ENCODE assay signal across 8 cellular contexts in genomic region chr15:101652783-101653430, GRCh38. TPM values are rescaled to one million over a fixed set of nuclear protein-coding genes. Genes with fewer than 3 reads are reported as not detected.
A peak's percentile ranks its signal among the peaks of the same experiment; 100 is the strongest.
DNase-seq lines count a peak whose midpoint lies in the region; TF ChIP-seq lines count a peak whose summit lies in the region.

No MANE protein-coding gene starts in this region.

- TF ChIP-seq POLR2A in lower leg skin (IDR thresholded peaks at IDR 0.05) (no peak), testis (IDR thresholded peaks at IDR 0.05) (no peak)

- TF ChIP-seq CTCF in OCI-LY1 (IDR thresholded peaks at IDR 0.05; ENCODE audit: low read length) (no peak), cardiac fibroblast (IDR thresholded peaks at IDR 0.05; ENCODE audit: low read depth, low read length) (no peak), lower leg skin (IDR thresholded peaks at IDR 0.05) (no peak), testis (IDR thresholded peaks at IDR 0.05) (no peak)

- intact Hi-C loops in lower leg skin (cut with DNase I; ENCODE audit: low total_unique reads) (no loop called here), testis (cut with DNase I; ENCODE audit: low total_unique reads) (no loop called here)

- H3K27ac ChIP-seq in OCI-LY1 (ENCODE audit: low read depth, low read length, poor library complexity, severe bottlenecking) (peak overlapping the region; percentile 65), testis (peak overlapping the region; percentile 89 to 92)

- H3K27me3 ChIP-seq in OCI-LY1 (ENCODE audit: insufficient read depth, low read length) (no peaks in the 10 kb centered on the region), testis (no peaks in the 10 kb centered on the region)

- H4K20me1 ChIP-seq in OCI-LY1 (ENCODE audit: insufficient read depth, low read length): 0 out of 2 replicates have a peak, but pooled peaks cover 5% of the 10 kb centered on the region

- H3K9me3 ChIP-seq in ES-I3 (ENCODE audit: control insufficient read depth, insufficient read depth, low read length) (no peaks in the 10 kb centered on the region), OCI-LY1 (ENCODE audit: low read length) (no peaks in the 10 kb centered on the region), testis (no peaks in the 10 kb centered on the region)

- WGBS in lower leg skin, 2 donors: 20 to 25% methylated on average over 37 to 42 of the region's 42 CpGs
- 31 to 35% methylated on average over 31 to 42 of the region's 42 CpGs for whole genome bisulfite sequencing in testis, 2 donors

- H3K4me2 ChIP-seq in OCI-LY1 (ENCODE audit: low read length): peak overlapping the region; percentile 90

- H3K9ac ChIP-seq in ES-I3 (ENCODE audit: low read depth, low read length) (peak overlapping the region; percentile 98), OCI-LY1 (ENCODE audit: low read length) (peak overlapping the region; percentile 93)

- H3F3A ChIP-seq in OCI-LY1 (ENCODE audit: insufficient read depth, low read length): no peaks in the 10 kb centered on the region; the same call in 1 of the 2 replicates

- DNase-seq in cardiac fibroblast (ENCODE audit: low read depth in 2 of 2) (no peak), lower leg skin (ENCODE audit: low spot score in 2 of 2) (peak in 1 of 2 donors; percentile 90), testis (no peak), DMS153 (lab: John Stamatoyannopoulos, UW) (no peak), NCI-H2196 (lab: John Stamatoyannopoulos, UW; ENCODE audit: unreplicated experiment) (no peak), NOMO-1 treated with dmso at 0.1 percent for 144 hours (lab: John Stamatoyannopoulos, UW; ENCODE audit: unreplicated experiment) (no peak)

- peak overlapping the region; percentile 82 for H3K4me3 ChIP-seq in OCI-LY1 (ENCODE audit: low read depth, low read length, poor library complexity, severe bottlenecking)
- peak overlapping the region; percentile 79 to 81 for H3K4me3 ChIP-seq in cardiac fibroblast (replicated peaks in 1 of 2; ENCODE audit: low read depth in 2 of 2, low read length in 2 of 2)
- peak overlapping the region; percentile 71 for H3K4me3 ChIP-seq in lower leg skin (ENCODE audit: low read depth, poor library complexity, severe bottlenecking)
- H3K4me3 ChIP-seq in testis: peak overlapping the region; percentile 80 to 89

- no peaks in the 10 kb centered on the region for H3K9me2 ChIP-seq in OCI-LY1 (ENCODE audit: low read depth, low read length)

- H3K4me1 ChIP-seq in ES-I3 (ENCODE audit: insufficient read depth, low read length) (peaks cover 8% of the 10 kb centered on the region), OCI-LY1 (ENCODE audit: insufficient read depth, low read length, severe bottlenecking) (peaks cover 39% of the 10 kb centered on the region), testis (peaks cover 17% of the 10 kb centered on the region)

- H2AFZ ChIP-seq in OCI-LY1 (ENCODE audit: low read length): 0 out of 2 replicates have a peak overlapping the region, but pooled peaks have one; percentile 42

- no peaks in the 10 kb centered on the region; the same call in 1 of the 2 replicates for H3K36me3 ChIP-seq in ES-I3 (ENCODE audit: insufficient read depth, low read length)
- peaks cover 22% of the 10 kb centered on the region; the same call in 1 of the 2 replicates for H3K36me3 ChIP-seq in OCI-LY1 (ENCODE audit: insufficient read depth, low read length)
- H3K36me3 ChIP-seq in testis (ENCODE audit: low read depth, missing control alignments): no peaks in the 10 kb centered on the region

- peaks cover 36% of the 10 kb centered on the region for H3K79me2 ChIP-seq in OCI-LY1 (ENCODE audit: insufficient read depth, low read length)

RNA-seq across cellular contexts. Expression of gene TM2D3, which starts 0.7 kb away (rescaled TPM):
- 10 to 100 TPM; 33.8 to 59.4 (median 39.7) TPM for total RNA-seq in lower leg skin
- total RNA-seq in testis: 10 to 100 TPM; 60.2 to 69.9 TPM
- 69.5 TPM for polyA plus RNA-seq in testis (ENCODE audit: insufficient read depth, low read depth, low replicate concordance)
